In the genomic region with DNA sequence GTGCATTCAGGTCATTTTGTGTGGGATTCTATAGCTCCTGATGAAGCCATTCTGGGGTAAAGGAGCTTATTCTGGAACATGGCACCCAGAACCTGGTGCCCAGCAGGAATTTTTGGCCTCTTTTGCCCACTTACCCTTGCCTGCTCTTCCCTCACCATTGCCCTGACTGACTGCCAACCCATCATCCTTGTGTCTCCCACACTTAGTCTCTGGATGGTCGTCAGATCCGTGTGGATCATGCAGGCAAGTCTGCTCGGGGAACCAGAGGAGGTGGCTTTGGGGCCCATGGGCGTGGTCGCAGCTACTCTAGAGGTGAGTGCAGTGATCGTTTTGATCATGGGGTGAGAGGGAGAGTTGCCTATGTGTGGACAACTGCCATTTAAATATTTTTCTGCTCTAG, we compare ENCODE assay signal across 9 cellular contexts. TPM values are rescaled to one million over a fixed set of nuclear protein-coding genes. Genes with fewer than 3 reads are reported as not detected.
DNase-seq lines count a peak whose midpoint lies in the region; ATAC-seq, FAIRE-seq and TF ChIP-seq lines count a peak whose summit lies in the region.
"Had no signal": no experiment of that assay in that cellular context is flagged by ENCODE, and none has a peak within 500 bp of the region (broad histone marks: within the 10 kb centered on the region; RNA-seq: fewer than 3 reads in every experiment).

No MANE protein-coding gene starts in this region.

- H3K9me3 Mint-ChIP-seq in endodermal cell (peaks cover 70% of the 10 kb centered on the region), progenitor cell of endocrine pancreas (ENCODE audit: low read depth) (peaks cover 15% of the 10 kb centered on the region)

- peaks cover 36% of the 10 kb centered on the region for H4K20me1 ChIP-seq in PC-3 (ENCODE audit: low read length)

- no peak for ATAC-seq in PC-3
- ATAC-seq in HG03039 (IDR thresholded peaks at IDR 0.05; ENCODE audit: unreplicated experiment), result no peak

- peak overlapping the region; percentile 98; the same call in 1 of the 2 replicates for H3K27ac ChIP-seq in PC-3 (ENCODE audit: low read length)
- no peak overlapping the region for H3K27ac ChIP-seq in endodermal cell (ENCODE audit: low read depth, low read length)

- POLR2A ChIA-PET in PC-3 (lab: Charles Lee; ENCODE audit: unreplicated experiment), result no interaction called here

- H3K27ac Mint-ChIP-seq in endodermal cell (peak overlapping the region; percentile 7), progenitor cell of endocrine pancreas (no peak overlapping the region)

- 93% methylated on average over 6 of the region's 6 CpGs; no CpG with 5 or more reads in 1 of the 2 experiments for WGBS in endodermal cell (ENCODE audit: insufficient coverage in 1 of 2, insufficient read length in 1 of 2), 2 experiments

- H3K4me3 Mint-ChIP-seq in endodermal cell (peak overlapping the region; percentile 95), progenitor cell of endocrine pancreas (ENCODE audit: low read depth) (peak overlapping the region; percentile 93)

- H3K36me3 ChIP-seq in PC-3 (ENCODE audit: low read depth, low read length) (peaks cover 41% of the 10 kb centered on the region), endodermal cell (ENCODE audit: control insufficient read depth, insufficient read depth, low read length) (peaks cover 48% of the 10 kb centered on the region)

- H3K36me3 Mint-ChIP-seq in endodermal cell (ENCODE audit: low read depth) (peaks cover 45% of the 10 kb centered on the region), progenitor cell of endocrine pancreas (ENCODE audit: insufficient read depth) (peaks cover 22% of the 10 kb centered on the region)

- H3F3A ChIP-seq in PC-3 (ENCODE audit: low read length, unreplicated experiment), result peaks cover 5% of the 10 kb centered on the region

- BruUV-seq in PC-3 (replicated peaks; lab: Mats Ljungman, UMichigan), result no TSS peak

- peak overlapping the region; percentile 100 for H3K4me2 ChIP-seq in PC-3 (ENCODE audit: low read length)

- no peaks in the 10 kb centered on the region for H3K9me2 ChIP-seq in PC-3 (replicated peaks; ENCODE audit: low read length)

- peaks cover 14% of the 10 kb centered on the region for H3K4me1 Mint-ChIP-seq in endodermal cell
- peaks cover 9% of the 10 kb centered on the region for H3K4me1 Mint-ChIP-seq in progenitor cell of endocrine pancreas (ENCODE audit: low read depth)

- no peak for TF ChIP-seq POLR2A in H54 (IDR thresholded peaks at IDR 0.05; ENCODE audit: low read depth, low read length)

- H3K27me3 ChIP-seq in PC-3 (ENCODE audit: low read length) (no peaks in the 10 kb centered on the region), endodermal cell (ENCODE audit: control insufficient read depth, insufficient read depth, low read length, poor library complexity, severe bottlenecking) (no peaks in the 10 kb centered on the region)

- H3K4me3 ChIP-seq in GM08714 (ENCODE audit: low read length) (peak overlapping the region; percentile 92; the same call in 1 of the 2 replicates), PC-3 (ENCODE audit: low read length) (peak overlapping the region; percentile 99), endodermal cell (ENCODE audit: low read length) (peak overlapping the region; percentile 90)

- H3K9me3 ChIP-seq in PC-3 (ENCODE audit: low read length) (no peaks in the 10 kb centered on the region), endodermal cell (ENCODE audit: control insufficient read depth, low read length) (no peaks in the 10 kb centered on the region)

- H3K27me3 Mint-ChIP-seq in endodermal cell (ENCODE audit: insufficient read depth) (no peaks in the 10 kb centered on the region), progenitor cell of endocrine pancreas (no peaks in the 10 kb centered on the region)

- intact Hi-C loops in PC-3 (cut with micrococcal nuclease), result no loop called here

- FAIRE-seq in H54 (lab: Jason Lieb, UNC), result no peak

- H2AFZ ChIP-seq in PC-3 (ENCODE audit: low read length), result no peak overlapping the region

- peaks cover 31% of the 10 kb centered on the region for H3K79me2 ChIP-seq in PC-3 (ENCODE audit: low read length)

- H3K9ac ChIP-seq in PC-3 (ENCODE audit: low read length), result peak overlapping the region; percentile 100
- H3K9ac ChIP-seq in endodermal cell (ENCODE audit: extremely low read depth, low read length, poor library complexity, severe bottlenecking), result no peak overlapping the region

- DNase-seq in PC-3 (no peak), endodermal cell (no peak), progenitor cell of endocrine pancreas (ENCODE audit: low spot score, unreplicated experiment) (no peak), H54 (ENCODE audit: insufficient read length, low spot score) (no peak), DMS 273 treated with DMSO at 0.1 percent for 48 hours (lab: John Stamatoyannopoulos, UW) (no peak), cerebellar cortex (ENCODE audit: low spot score) (no peak)
- DNase-seq: Kasumi-1 had no signal

- TF ChIP-seq CTCF in PC-3 (conservative IDR thresholded peaks at IDR 0.05; ENCODE audit: low read depth, low read length) (no peak), endodermal cell (conservative IDR thresholded peaks at IDR 0.05) (no peak), progenitor cell of endocrine pancreas (IDR thresholded peaks at IDR 0.05; ENCODE audit: unreplicated experiment) (no peak)

- CTCF ChIA-PET in PC-3 (lab: Charles Lee), result no interaction called here

- H3K4me1 ChIP-seq in PC-3 (ENCODE audit: insufficient read depth, low read length), result peaks cover 25% of the 10 kb centered on the region
- peaks cover 6% of the 10 kb centered on the region for H3K4me1 ChIP-seq in endodermal cell (ENCODE audit: control insufficient read depth, insufficient read depth, low read length)

RNA-seq across cellular contexts. Expression of gene RBM3, which starts 1.8 kb away (rescaled TPM):
- 375 and 389 TPM in 2 replicates for total RNA-seq in PC-3 (2014; rRNA removed)
- total RNA-seq in endodermal cell, result 100 to 1,000 TPM; 183 to 189 TPM
- 217 TPM for polyA plus RNA-seq in endodermal cell (2013, experiment 1 of 2)
- 195 TPM for polyA plus RNA-seq in endodermal cell (2013, experiment 2 of 2)
- 140 and 169 TPM in 2 replicates for total RNA-seq in progenitor cell of endocrine pancreas

RNA-seq across cellular contexts. Expression of gene WDR13, which starts 21.2 kb away (rescaled TPM):
- total RNA-seq in PC-3 (2014; rRNA removed) (93.3 and 106 TPM in 2 replicates), endodermal cell (10 to 100 TPM; 51.3 to 51.9 TPM), progenitor cell of endocrine pancreas (103 and 112 TPM in 2 replicates)
- polyA plus RNA-seq in endodermal cell (2013, experiment 1 of 2), result 59.1 TPM
- 60.3 TPM for polyA plus RNA-seq in endodermal cell (2013, experiment 2 of 2)

RNA-seq across cellular contexts. Expression of gene TBC1D25, which starts 36.6 kb away (rescaled TPM):
- 11.3 and 24.2 TPM in 2 replicates for total RNA-seq in PC-3 (2014; rRNA removed)
- total RNA-seq in endodermal cell, result 1 to 10 TPM; 7.0 to 7.6 TPM
- polyA plus RNA-seq in endodermal cell (2013, experiment 1 of 2), result 7.3 TPM
- 6.5 TPM for polyA plus RNA-seq in endodermal cell (2013, experiment 2 of 2)
- 12.6 and 14.5 TPM in 2 replicates for total RNA-seq in progenitor cell of endocrine pancreas

RNA-seq across cellular contexts. Expression of gene EBP, which starts 54.5 kb away (rescaled TPM):
- total RNA-seq in PC-3 (2014; rRNA removed), result 307 and 324 TPM in 2 replicates
- total RNA-seq in endodermal cell, result 100 to 1,000 TPM; 105 to 119 TPM
- polyA plus RNA-seq in endodermal cell (2013, experiment 1 of 2), result 155 TPM
- polyA plus RNA-seq in endodermal cell (2013, experiment 2 of 2), result 164 TPM
- 73.1 and 81.9 TPM in 2 replicates for total RNA-seq in progenitor cell of endocrine pancreas
